ENCODE assay signal across 8 cellular contexts in the genomic region with DNA sequence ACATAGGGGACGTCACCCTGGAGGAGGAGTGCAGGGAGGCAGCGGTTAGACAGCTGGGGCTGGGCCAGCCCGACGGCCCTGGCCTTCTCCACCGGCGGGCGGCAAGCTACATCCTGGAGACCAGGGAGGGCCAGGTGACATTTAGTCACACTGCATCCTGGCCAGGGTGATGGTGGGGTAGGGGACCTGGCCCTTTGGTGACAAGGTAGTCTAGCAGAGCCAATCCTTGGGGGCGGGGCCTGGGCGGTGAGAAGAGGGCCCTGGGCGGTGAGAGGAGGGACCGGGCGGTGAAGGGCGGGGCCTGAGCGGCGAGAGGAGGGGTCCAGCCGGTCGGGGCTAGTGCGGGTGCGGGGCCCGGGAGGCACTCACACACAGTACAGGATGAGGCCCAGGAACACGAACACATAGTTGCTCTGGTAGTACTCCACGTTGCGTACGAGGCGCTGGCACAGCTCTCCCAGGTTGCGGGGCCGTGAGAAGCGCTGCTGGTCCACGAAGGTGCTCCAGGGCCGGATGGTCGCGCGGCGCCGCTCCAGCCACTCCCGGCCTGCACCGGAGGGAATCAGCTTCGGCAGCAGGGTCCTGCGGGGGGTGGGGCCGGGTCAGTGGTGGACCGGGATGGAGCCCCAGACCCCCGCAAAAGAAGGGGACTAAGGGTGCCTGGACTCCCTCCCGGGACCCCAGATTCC. TPM values are rescaled to one million over a fixed set of nuclear protein-coding genes. Genes with fewer than 3 reads are reported as not detected.
DNase-seq lines count a peak whose midpoint lies in the region; ATAC-seq, FAIRE-seq and TF ChIP-seq lines count a peak whose summit lies in the region.

No MANE protein-coding gene starts in this region.

- ATAC-seq in GM21825 (IDR thresholded peaks at IDR 0.05; ENCODE audit: unreplicated experiment) (peak; percentile 40), sciatic nerve (peak; percentile 93)

- no peaks in the 10 kb centered on the region for H3K27me3 ChIP-seq in hepatocyte

- H3K4me3 ChIP-seq in astrocyte of the cerebellum (ENCODE audit: low read depth, low read length): peak overlapping the region; percentile 98
- peak overlapping the region; percentile 72 for H3K4me3 ChIP-seq in hepatocyte

- H4K20me1 ChIP-seq in hepatocyte (ENCODE audit: insufficient read depth, poor library complexity, severe bottlenecking): no peaks in the 10 kb centered on the region

- H3K79me2 ChIP-seq in hepatocyte: no peaks in the 10 kb centered on the region

- in situ Hi-C loops in astrocyte of the cerebellum (cut with HindIII; ENCODE audit: low sequenced_read_pairs): no loop called here

- H3K4me2 ChIP-seq in hepatocyte: peak overlapping the region; percentile 84

- H3K9me2 ChIP-seq in hepatocyte (replicated peaks; ENCODE audit: insufficient read depth): no peaks in the 10 kb centered on the region

- H3K9me3 ChIP-seq in hepatocyte (ENCODE audit: low read depth): no peaks in the 10 kb centered on the region

- no peak for FAIRE-seq in D721Med (lab: Jason Lieb, UNC)

- WGBS in hepatocyte (ENCODE audit: low lambda C conversion rate, missing lambda C conversion rate): 3% methylated on average over 25 of the region's 43 CpGs

- H2AFZ ChIP-seq in hepatocyte: peak overlapping the region; percentile 67

- intact Hi-C loops in sciatic nerve (cut with DNase I): no loop called here

- H3K4me1 ChIP-seq in hepatocyte (ENCODE audit: insufficient read depth): peaks cover 3% of the 10 kb centered on the region

- peak overlapping the region; percentile 93 for H3K27ac ChIP-seq in hepatocyte

- TF ChIP-seq CTCF in D721Med (IDR thresholded peaks at IDR 0.05; ENCODE audit: insufficient read depth, missing control alignments) (no peak), astrocyte of the cerebellum (IDR thresholded peaks at IDR 0.05; ENCODE audit: low read depth, low read length, missing control alignments) (no peak), hepatocyte (IDR thresholded peaks at IDR 0.05; ENCODE audit: poor library complexity) (no peak)

- DNase-seq in D721Med (ENCODE audit: insufficient read length, low spot score) (peak; percentile 76), NCI-H128 (lab: John Stamatoyannopoulos, UW; ENCODE audit: unreplicated experiment) (peak; percentile 52), T1000 (lab: John Stamatoyannopoulos, UW) (peak; percentile 37), astrocyte of the cerebellum (ENCODE audit: low read depth) (peak; percentile 13), hepatocyte (ENCODE audit: low spot score) (peak; percentile 95), sciatic nerve (ENCODE audit: low spot score) (peak; percentile 93), occipital lobe (lab: John Stamatoyannopoulos, UW) (no peak)

- no peaks in the 10 kb centered on the region for H3K36me3 ChIP-seq in hepatocyte (replicated peaks; ENCODE audit: insufficient read depth, low read depth)

RNA-seq across cellular contexts. Expression of a gene that starts 0.6 kb away (rescaled TPM):
- total RNA-seq in hepatocyte (203 and 214 TPM in 2 replicates), sciatic nerve (133 TPM), occipital lobe (69.3 TPM)
- 395 and 469 TPM in 2 replicates for polyA plus RNA-seq in hepatocyte

RNA-seq across cellular contexts. Expression of a gene that starts 30.3 kb away (rescaled TPM):
- total RNA-seq in hepatocyte (0.53 TPM in 1 of 2 replicates, not detected in the other), sciatic nerve (0.27 TPM), occipital lobe (not detected)
- not detected in 2 replicates for polyA plus RNA-seq in hepatocyte

RNA-seq across cellular contexts. Expression of a gene that starts 35.5 kb away (rescaled TPM):
- total RNA-seq in hepatocyte (0.03 TPM in 1 of 2 replicates, not detected in the other), sciatic nerve (0.18 TPM), occipital lobe (153 TPM)
- 0.82 TPM in 1 of 2 replicates, not detected in the other for polyA plus RNA-seq in hepatocyte

Comparison
In these comparisons a context has a peak if more than half of its experiments do, and no peak if none do; other contexts are left out.
1. RNA of a gene that starts 35.5 kb away (total RNA-seq): 153 TPM in occipital lobe (single experiment); 0.18 TPM in sciatic nerve (single experiment) and 0.03 TPM in hepatocyte; every median in the first group is over 100 times any median in the second.